ENCODE assay signal across 16 cellular contexts in the genomic region with DNA sequence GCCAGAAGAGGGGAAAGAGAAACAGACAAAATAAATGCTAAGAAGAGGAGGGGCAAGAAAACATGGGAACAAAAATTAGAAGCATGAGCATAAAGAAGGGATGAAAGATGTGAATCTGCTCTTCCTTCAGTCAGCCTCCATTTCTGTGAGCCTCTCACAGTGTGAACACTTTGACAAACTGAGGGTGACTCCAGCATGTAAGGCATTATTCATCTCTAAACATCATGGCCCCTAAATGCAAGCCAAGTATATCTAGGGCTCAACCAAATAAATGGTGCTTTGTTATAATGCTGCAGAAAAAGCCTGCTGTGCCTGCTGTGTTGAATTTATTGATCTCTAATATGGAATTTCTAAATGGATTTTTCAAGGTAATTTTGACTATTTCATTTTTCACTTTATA.
A peak's percentile ranks its signal among the peaks of the same experiment; 100 is the strongest.
DNase-seq lines count a peak whose midpoint lies in the region; ATAC-seq lines count a peak whose summit lies in the region.
"Had no signal": no experiment of that assay in that cellular context is flagged by ENCODE, and none has a peak within 500 bp of the region (broad histone marks: within the 10 kb centered on the region; RNA-seq: fewer than 3 reads in every experiment).

No MANE protein-coding gene starts in this region.

- no peak for DNase-seq in activated CD8-positive, alpha-beta memory T cell treated with anti-CD3 and anti-CD28 coated beads, Interleukin-2, amount 10 ng/mL, durations not matched to agents 7 days and 5 days
- no peak for DNase-seq in activated CD8-positive, alpha-beta memory T cell treated with anti-CD3 and anti-CD28 coated beads, Interleukin-2, amount 50 U/mL, for 48 hours
- DNase-seq in T-helper 17 cell = no peak
- peak; percentile 43 for DNase-seq in midbrain (lab: John Stamatoyannopoulos, UW)
- DNase-seq in substantia nigra (lab: John Stamatoyannopoulos, UW) = no peak
- DNase-seq in ecto neural progenitor cell (ENCODE audit: low spot score) = no peak
- DNase-seq in SW480 (ENCODE audit: low spot score) = no peak
- DNase-seq: 8988T; CD4-positive, alpha-beta T cell; DND-41; GDM1; GOT3; H9 had no signal

- H3K9me3 ChIP-seq in T-helper 17 cell (ENCODE audit: control insufficient read depth, low read length, poor library complexity, severe bottlenecking) = no peaks in the 10 kb centered on the region

- peaks cover 7% of the 10 kb centered on the region for H3K27me3 Mint-ChIP-seq in activated CD8-positive, alpha-beta memory T cell treated with anti-CD3 and anti-CD28 coated beads, Interleukin-2, amount 10 ng/mL, durations not matched to agents 7 days and 5 days
- peaks cover 38% of the 10 kb centered on the region for H3K27me3 Mint-ChIP-seq in T-helper 17 cell
- H3K27me3 Mint-ChIP-seq: CD4-positive, alpha-beta T cell had no signal

- H3K9me3 Mint-ChIP-seq in activated CD8-positive, alpha-beta memory T cell treated with anti-CD3 and anti-CD28 coated beads, Interleukin-2, amount 10 ng/mL, durations not matched to agents 7 days and 5 days (ENCODE audit: low read depth) = no peaks in the 10 kb centered on the region
- H3K9me3 Mint-ChIP-seq: CD4-positive, alpha-beta T cell had no signal

- CTCF ChIA-PET in activated CD8-positive, alpha-beta memory T cell treated with anti-CD3 and anti-CD28 coated beads, Interleukin-2, amount 10 ng/mL, durations not matched to agents 7 days and 5 days (lab: Charles Lee) = no interaction called here

- peak overlapping the region; percentile 63 for H3K27ac ChIP-seq in substantia nigra (ENCODE audit: low read depth, low read length, poor library complexity, severe bottlenecking)
- H3K27ac ChIP-seq: HL-60 had no signal

- ATAC-seq in activated CD8-positive, alpha-beta memory T cell treated with anti-CD3 and anti-CD28 coated beads, Interleukin-2, amount 10 ng/mL, durations not matched to agents 7 days and 5 days = no peak
- ATAC-seq in T-helper 17 cell = no peak
- ATAC-seq in HG03439 (IDR thresholded peaks at IDR 0.05; ENCODE audit: unreplicated experiment) = no peak

- H3K27ac Mint-ChIP-seq in activated CD8-positive, alpha-beta memory T cell treated with anti-CD3 and anti-CD28 coated beads, Interleukin-2, amount 10 ng/mL, durations not matched to agents 7 days and 5 days = peak overlapping the region; percentile 8
- peak overlapping the region; percentile 3 for H3K27ac Mint-ChIP-seq in T-helper 17 cell
- H3K27ac Mint-ChIP-seq: B cell; CD4-positive, alpha-beta T cell had no signal

- peaks cover 2% of the 10 kb centered on the region for H3K36me3 Mint-ChIP-seq in activated CD8-positive, alpha-beta memory T cell treated with anti-CD3 and anti-CD28 coated beads, Interleukin-2, amount 10 ng/mL, durations not matched to agents 7 days and 5 days
- H3K36me3 Mint-ChIP-seq in T-helper 17 cell (ENCODE audit: low read depth) = no peaks in the 10 kb centered on the region

- H3K4me3 Mint-ChIP-seq in activated CD8-positive, alpha-beta memory T cell treated with anti-CD3 and anti-CD28 coated beads, Interleukin-2, amount 10 ng/mL, durations not matched to agents 7 days and 5 days = no peak overlapping the region
- H3K4me3 Mint-ChIP-seq in T-helper 17 cell = no peak overlapping the region
- H3K4me3 Mint-ChIP-seq: B cell; CD4-positive, alpha-beta T cell; H9 had no signal

- peaks cover 54% of the 10 kb centered on the region for H3K4me1 Mint-ChIP-seq in activated CD8-positive, alpha-beta memory T cell treated with anti-CD3 and anti-CD28 coated beads, Interleukin-2, amount 10 ng/mL, durations not matched to agents 7 days and 5 days
- H3K4me1 Mint-ChIP-seq in T-helper 17 cell = no peaks in the 10 kb centered on the region
- H3K4me1 Mint-ChIP-seq: B cell, H9 had no signal
